In genomic region chr7:134727711-134728110, GRCh38 we compare ENCODE assay signal across 21 cellular contexts. TPM values are rescaled to one million over a fixed set of nuclear protein-coding genes. Genes with fewer than 3 reads are reported as not detected.
DNase-seq lines count a peak whose midpoint lies in the region; ATAC-seq, FAIRE-seq and TF ChIP-seq lines count a peak whose summit lies in the region.
"Had no signal": no experiment of that assay in that cellular context is flagged by ENCODE, and none has a peak within 500 bp of the region (broad histone marks: within the 10 kb centered on the region; RNA-seq: fewer than 3 reads in every experiment).

No MANE protein-coding gene starts in this region.

- peaks cover 0 to 29% (median 15%) of the 10 kb centered on the region in 11 experiments; a peak in 18 of 22 replicates for H3K9me3 ChIP-seq in BLaER1 treated with 17β-estradiol and CSF1 and Interleukin-3, amounts not matched to agents 10 nM and 100 nM (replicated peaks in 1 of 11)
- no peaks in the 10 kb centered on the region for H3K9me3 ChIP-seq in ascending aorta
- no peaks in the 10 kb centered on the region for H3K9me3 ChIP-seq in stomach
- no peaks in the 10 kb centered on the region for H3K9me3 ChIP-seq in kidney (ENCODE audit: control insufficient read depth in 1 of 2, low read length in 2 of 2)
- H3K9me3 ChIP-seq: Caco-2 had no signal

- no peak for DNase-seq in ascending aorta (ENCODE audit: low spot score in 2 of 2)
- DNase-seq in fibroblast of peridontal ligament (ENCODE audit: extremely low read depth) = peak; percentile 68
- no peak for DNase-seq in stomach
- no peak for DNase-seq in dedifferentiated amniotic fluid mesenchymal stem cell (ENCODE audit: extremely low spot score)
- no peak for DNase-seq in RWPE1 (ENCODE audit: low spot score)
- DNase-seq in kidney = no peak
- DNase-seq: 8988T; Caco-2; CD4-positive, alpha-beta T cell; DMS153; GOT3; KBM-7; NCI-H1105 treated with DMSO at 0.1 percent for 48 hours; NCI-H1694; NCI-H510A treated with DMSO at 0.1 percent for 48 hours; NCI-H774; OCI-M1; SHP77 had no signal

- no peak overlapping the region for H3K4me3 ChIP-seq in BLaER1 treated with 17β-estradiol and CSF1 and Interleukin-3, amounts not matched to agents 10 nM and 100 nM
- H3K4me3 ChIP-seq in ascending aorta = no peak overlapping the region
- no peak overlapping the region for H3K4me3 ChIP-seq in stomach
- H3K4me3 ChIP-seq in kidney (ENCODE audit: low read length in 2 of 2) = no peak overlapping the region
- H3K4me3 ChIP-seq: GM12878 had no signal

- peak overlapping the region in 10 of 11 experiments; percentile 3 to 47 (median 22); a peak in 10 of 22 replicates for H3K4me2 ChIP-seq in BLaER1 treated with 17β-estradiol and CSF1 and Interleukin-3, amounts not matched to agents 10 nM and 100 nM

- H3K27ac ChIP-seq in BLaER1 treated with 17β-estradiol and CSF1 and Interleukin-3, amounts not matched to agents 10 nM and 100 nM = no peak overlapping the region
- H3K27ac ChIP-seq in ascending aorta = peak overlapping the region; percentile 88 to 92
- peak overlapping the region in 3 of 5 donors; percentile 30 to 86 (median 84) for H3K27ac ChIP-seq in stomach
- H3K27ac ChIP-seq in RWPE1 = no peak overlapping the region
- no peak overlapping the region for H3K27ac ChIP-seq in kidney (ENCODE audit: low read depth in 2 of 2, low read length in 2 of 2)

- 70 to 87% (median 80%) methylated on average over 3 of the region's 3 CpGs for WGBS in stomach, 5 donors

- CTCF ChIA-PET in RWPE1 (lab: Yijun Ruan, JAX) = no interaction called here

- peaks cover 20 to 53% (median 34%) of the 10 kb centered on the region in 10 experiments for H3K4me1 ChIP-seq in BLaER1 treated with 17β-estradiol and CSF1 and Interleukin-3, amounts not matched to agents 10 nM and 100 nM
- H3K4me1 ChIP-seq in ascending aorta = peaks cover 9 to 62% of the 10 kb centered on the region in 2 donors
- peaks cover 0 to 47% (median 23%) of the 10 kb centered on the region in 4 donors for H3K4me1 ChIP-seq in stomach
- H3K4me1 ChIP-seq in kidney (ENCODE audit: control insufficient read depth in 1 of 2, insufficient read depth in 1 of 2, low read depth in 1 of 2, low read length in 2 of 2) = peaks cover 0 to 4% of the 10 kb centered on the region in 2 donors
- H3K4me1 ChIP-seq: Caco-2 had no signal

- no peak for TF ChIP-seq POLR2A in stomach (IDR thresholded peaks at IDR 0.05)

- TF ChIP-seq CTCF in ascending aorta (IDR thresholded peaks at IDR 0.05) = no peak
- TF ChIP-seq CTCF in stomach (IDR thresholded peaks at IDR 0.05) = no peak
- no peak for TF ChIP-seq CTCF in RWPE1 (conservative IDR thresholded peaks at IDR 0.05; ENCODE audit: low read depth)
- TF ChIP-seq CTCF in kidney (IDR thresholded peaks at IDR 0.05; ENCODE audit: borderline replicate concordance, extremely low read depth, insufficient read depth) = no peak

- no peaks in the 10 kb centered on the region for H3K27me3 ChIP-seq in BLaER1 treated with 17β-estradiol and CSF1 and Interleukin-3, amounts not matched to agents 10 nM and 100 nM
- H3K27me3 ChIP-seq in ascending aorta (no peaks in the 10 kb centered on the region), stomach (no peaks in the 10 kb centered on the region)

- no peaks in the 10 kb centered on the region for H4K20me1 ChIP-seq in BLaER1 treated with 17β-estradiol and CSF1 and Interleukin-3, amounts not matched to agents 10 nM and 100 nM

- 0 out of 22 replicates have a peak, but pooled peaks cover 0 to 4% (median 0%) of the 10 kb centered on the region in 11 experiments for H3K36me3 ChIP-seq in BLaER1 treated with 17β-estradiol and CSF1 and Interleukin-3, amounts not matched to agents 10 nM and 100 nM
- H3K36me3 ChIP-seq in ascending aorta (no peaks in the 10 kb centered on the region), stomach (no peaks in the 10 kb centered on the region), kidney (ENCODE audit: control insufficient read depth in 1 of 2, insufficient read depth in 2 of 2, low read length in 2 of 2) (no peaks in the 10 kb centered on the region)

- POLR2A ChIA-PET in RWPE1 (lab: Yijun Ruan, JAX; ENCODE audit: low non-redundant PET) = no interaction called here

- intact Hi-C loops in ascending aorta (cut with DNase I) = no loop called here
- intact Hi-C loops in stomach (cut with DNase I; ENCODE audit: low total_unique reads) = no loop called here
- intact Hi-C loops in kidney (cut with DNase I) = no loop called here

- H3K9ac ChIP-seq in BLaER1 treated with 17β-estradiol and CSF1 and Interleukin-3, amounts not matched to agents 10 nM and 100 nM = no peak overlapping the region
- no peak overlapping the region for H3K9ac ChIP-seq in kidney (ENCODE audit: low read length in 2 of 2)

- TF ChIP-seq EP300 in stomach (IDR thresholded peaks at IDR 0.05) = no peak

- no peak for FAIRE-seq in kidney (lab: Jason Lieb, UNC)
- FAIRE-seq: GM12878 had no signal

- ATAC-seq in GM21528 (IDR thresholded peaks at IDR 0.05; ENCODE audit: low FRiP score, unreplicated experiment) = no peak
- ATAC-seq: GM12878 had no signal

RNA-seq across cellular contexts. Expression of gene CALD1, which starts 51.7 kb away (rescaled TPM):
- 352 TPM for total RNA-seq in ascending aorta
- total RNA-seq in stomach = 1,000 to 10,000 TPM in 1 of 5 donors, 100 to 1,000 TPM in 4; 300 to 1,007 (median 620) TPM
- 100 to 1,000 TPM; 146 to 179 (median 172) TPM for polyA plus RNA-seq in stomach
- total RNA-seq in kidney = 218 TPM
- polyA plus RNA-seq in kidney (ENCODE audit: insufficient read depth, low read depth, low replicate concordance) = 72.7 TPM

Comparison
In these comparisons a context has a peak if more than half of its experiments do, and no peak if none do; other contexts are left out.
1. H3K27ac ChIP-seq: peak in ascending aorta (2 of 2) and stomach (3 of 5); none in BLaER1 treated with 17β-estradiol and CSF1 and Interleukin-3, amounts not matched to agents 10 nM and 100 nM (0 of 11), RWPE1 (single experiment) and kidney (0 of 2).